Comparison of ENCODE assay signal across 1 cellular context in the genomic region with DNA sequence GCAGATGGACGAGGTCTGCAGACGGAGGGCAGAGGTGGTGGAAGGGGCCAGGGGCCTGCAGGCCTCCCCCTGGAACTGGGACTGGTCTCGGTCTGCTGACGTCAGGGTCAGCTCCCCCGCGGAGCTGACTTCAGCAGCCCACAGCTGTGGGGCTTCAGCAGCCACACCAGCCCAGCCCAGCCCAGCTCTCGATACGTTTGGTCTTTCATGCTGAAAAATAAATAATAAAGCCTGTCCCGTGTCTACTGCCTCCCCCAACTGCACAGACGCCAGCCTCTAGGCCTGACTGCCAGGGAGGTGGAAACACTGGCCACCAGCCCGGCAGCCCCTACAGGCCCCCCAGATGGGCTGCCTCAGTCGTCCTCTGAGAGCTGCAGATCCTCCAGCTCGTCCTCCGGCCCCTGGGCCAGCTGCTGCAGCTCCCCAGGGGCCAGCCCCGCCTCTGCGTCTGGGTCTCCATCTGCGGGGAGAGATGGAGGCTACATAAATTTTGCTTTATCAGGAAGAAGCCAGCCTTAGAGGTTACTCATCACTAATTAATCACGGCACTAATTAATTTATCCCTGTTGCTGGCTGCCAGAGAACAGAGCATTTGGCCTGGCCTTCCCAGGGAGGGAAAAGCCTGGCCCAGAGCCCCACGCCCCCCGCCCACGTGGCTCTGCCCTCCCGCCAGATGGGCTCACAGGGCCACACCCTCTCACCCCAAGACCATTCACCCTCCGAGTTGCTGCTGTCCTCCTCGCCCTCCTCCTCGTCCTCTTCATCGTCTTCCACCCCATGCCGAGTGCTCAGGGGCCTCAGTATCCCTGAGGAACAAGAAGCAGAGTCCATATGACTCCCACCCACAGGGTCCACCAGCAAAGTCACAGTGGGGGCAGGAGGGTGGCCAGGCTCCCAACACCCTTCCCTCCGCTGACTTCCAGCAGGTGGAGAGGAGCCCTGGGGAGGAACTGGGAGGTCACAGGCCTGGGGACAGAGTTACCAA.
TF ChIP-seq lines count a peak whose summit lies in the region.

No MANE protein-coding gene starts in this region.

TF ChIP-seq in GM12878, 131 proteins besides CTCF, POLR2A, EP300 and RAD21:
- TF ChIP-seq, protein P1, sequence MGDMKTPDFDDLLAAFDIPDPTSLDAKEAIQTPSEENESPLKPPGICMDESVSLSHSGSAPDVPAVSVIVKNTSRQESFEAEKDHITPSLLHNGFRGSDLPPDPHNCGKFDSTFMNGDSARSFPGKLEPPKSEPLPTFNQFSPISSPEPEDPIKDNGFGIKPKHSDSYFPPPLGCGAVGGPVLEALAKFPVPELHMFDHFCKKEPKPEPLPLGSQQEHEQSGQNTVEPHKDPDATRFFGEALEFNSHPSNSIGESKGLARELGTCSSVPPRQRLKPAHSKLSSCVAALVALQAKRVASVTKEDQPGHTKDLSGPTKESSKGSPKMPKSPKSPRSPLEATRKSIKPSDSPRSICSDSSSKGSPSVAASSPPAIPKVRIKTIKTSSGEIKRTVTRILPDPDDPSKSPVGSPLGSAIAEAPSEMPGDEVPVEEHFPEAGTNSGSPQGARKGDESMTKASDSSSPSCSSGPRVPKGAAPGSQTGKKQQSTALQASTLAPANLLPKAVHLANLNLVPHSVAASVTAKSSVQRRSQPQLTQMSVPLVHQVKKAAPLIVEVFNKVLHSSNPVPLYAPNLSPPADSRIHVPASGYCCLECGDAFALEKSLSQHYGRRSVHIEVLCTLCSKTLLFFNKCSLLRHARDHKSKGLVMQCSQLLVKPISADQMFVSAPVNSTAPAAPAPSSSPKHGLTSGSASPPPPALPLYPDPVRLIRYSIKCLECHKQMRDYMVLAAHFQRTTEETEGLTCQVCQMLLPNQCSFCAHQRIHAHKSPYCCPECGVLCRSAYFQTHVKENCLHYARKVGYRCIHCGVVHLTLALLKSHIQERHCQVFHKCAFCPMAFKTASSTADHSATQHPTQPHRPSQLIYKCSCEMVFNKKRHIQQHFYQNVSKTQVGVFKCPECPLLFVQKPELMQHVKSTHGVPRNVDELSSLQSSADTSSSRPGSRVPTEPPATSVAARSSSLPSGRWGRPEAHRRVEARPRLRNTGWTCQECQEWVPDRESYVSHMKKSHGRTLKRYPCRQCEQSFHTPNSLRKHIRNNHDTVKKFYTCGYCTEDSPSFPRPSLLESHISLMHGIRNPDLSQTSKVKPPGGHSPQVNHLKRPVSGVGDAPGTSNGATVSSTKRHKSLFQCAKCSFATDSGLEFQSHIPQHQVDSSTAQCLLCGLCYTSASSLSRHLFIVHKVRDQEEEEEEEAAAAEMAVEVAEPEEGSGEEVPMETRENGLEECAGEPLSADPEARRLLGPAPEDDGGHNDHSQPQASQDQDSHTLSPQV (IDR thresholded peaks at IDR 0.05): no peak
- no peak for TF ChIP-seq HDAC2 (IDR thresholded peaks at IDR 0.05)
- no peak for TF ChIP-seq EGR1 (IDR thresholded peaks at IDR 0.05; ENCODE audit: borderline replicate concordance in 1 of 2, low read depth in 2 of 2, low read length in 2 of 2)
- TF ChIP-seq ATF7 (IDR thresholded peaks at IDR 0.05; ENCODE audit: low read depth): no peak
- TF ChIP-seq, protein P2, sequence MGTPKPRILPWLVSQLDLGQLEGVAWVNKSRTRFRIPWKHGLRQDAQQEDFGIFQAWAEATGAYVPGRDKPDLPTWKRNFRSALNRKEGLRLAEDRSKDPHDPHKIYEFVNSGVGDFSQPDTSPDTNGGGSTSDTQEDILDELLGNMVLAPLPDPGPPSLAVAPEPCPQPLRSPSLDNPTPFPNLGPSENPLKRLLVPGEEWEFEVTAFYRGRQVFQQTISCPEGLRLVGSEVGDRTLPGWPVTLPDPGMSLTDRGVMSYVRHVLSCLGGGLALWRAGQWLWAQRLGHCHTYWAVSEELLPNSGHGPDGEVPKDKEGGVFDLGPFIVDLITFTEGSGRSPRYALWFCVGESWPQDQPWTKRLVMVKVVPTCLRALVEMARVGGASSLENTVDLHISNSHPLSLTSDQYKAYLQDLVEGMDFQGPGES (IDR thresholded peaks at IDR 0.05): no peak
- TF ChIP-seq, protein P3, sequence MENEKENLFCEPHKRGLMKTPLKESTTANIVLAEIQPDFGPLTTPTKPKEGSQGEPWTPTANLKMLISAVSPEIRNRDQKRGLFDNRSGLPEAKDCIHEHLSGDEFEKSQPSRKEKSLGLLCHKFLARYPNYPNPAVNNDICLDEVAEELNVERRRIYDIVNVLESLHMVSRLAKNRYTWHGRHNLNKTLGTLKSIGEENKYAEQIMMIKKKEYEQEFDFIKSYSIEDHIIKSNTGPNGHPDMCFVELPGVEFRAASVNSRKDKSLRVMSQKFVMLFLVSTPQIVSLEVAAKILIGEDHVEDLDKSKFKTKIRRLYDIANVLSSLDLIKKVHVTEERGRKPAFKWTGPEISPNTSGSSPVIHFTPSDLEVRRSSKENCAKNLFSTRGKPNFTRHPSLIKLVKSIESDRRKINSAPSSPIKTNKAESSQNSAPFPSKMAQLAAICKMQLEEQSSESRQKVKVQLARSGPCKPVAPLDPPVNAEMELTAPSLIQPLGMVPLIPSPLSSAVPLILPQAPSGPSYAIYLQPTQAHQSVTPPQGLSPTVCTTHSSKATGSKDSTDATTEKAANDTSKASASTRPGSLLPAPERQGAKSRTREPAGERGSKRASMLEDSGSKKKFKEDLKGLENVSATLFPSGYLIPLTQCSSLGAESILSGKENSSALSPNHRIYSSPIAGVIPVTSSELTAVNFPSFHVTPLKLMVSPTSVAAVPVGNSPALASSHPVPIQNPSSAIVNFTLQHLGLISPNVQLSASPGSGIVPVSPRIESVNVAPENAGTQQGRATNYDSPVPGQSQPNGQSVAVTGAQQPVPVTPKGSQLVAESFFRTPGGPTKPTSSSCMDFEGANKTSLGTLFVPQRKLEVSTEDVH (IDR thresholded peaks at IDR 0.05; ENCODE audit: low read depth, partially characterized antibody): no peak
- no peak for TF ChIP-seq NRF1 (conservative IDR thresholded peaks at IDR 0.05; ENCODE audit: low read depth, low read length)
